ENCODE assay signal across 29 cellular contexts in the genomic region with DNA sequence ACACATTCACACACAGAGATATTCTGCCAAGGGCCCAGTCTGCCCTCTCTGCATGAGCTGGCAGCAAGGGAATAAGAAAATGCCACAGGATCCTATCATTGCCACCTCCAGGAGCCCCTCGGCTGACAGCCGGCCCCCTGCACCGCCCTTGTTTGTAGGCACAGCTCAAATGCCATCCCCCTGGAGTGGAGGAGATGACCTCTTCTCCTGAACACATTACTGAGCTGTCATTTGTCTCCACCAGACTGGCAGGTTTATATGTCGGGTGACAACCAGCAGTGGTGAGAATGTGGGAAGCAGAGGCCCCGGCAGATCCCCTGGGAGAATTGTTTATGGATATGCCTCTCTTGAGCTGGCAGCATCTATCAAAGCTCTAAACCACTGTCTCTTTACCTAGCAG.
"Had no signal": no experiment of that assay in that cellular context is flagged by ENCODE, and none has a peak within 500 bp of the region (broad histone marks: within the 10 kb centered on the region; RNA-seq: fewer than 3 reads in every experiment).

No MANE protein-coding gene starts in this region.

- H3K27me3 ChIP-seq: testis, thyroid gland, upper lobe of left lung, vagina had no signal

- H3K9me3 ChIP-seq: left ventricle myocardium inferior, pancreas, prostate gland, stomach, testis, thyroid gland, transverse colon, upper lobe of left lung, vagina had no signal

- H3K4me1 Mint-ChIP-seq: immature natural killer cell; mesothelial cell of epicardium; naive B cell; natural killer cell; neural crest cell; stimulated activated naive B cell treated with anti-CD40 and anti-IgM and Interleukin-4, amounts not matched to agents 10 μg/mL and 1 μg/mL and 100 μg/mL, for 72 hours had no signal

- H3K27me3 Mint-ChIP-seq: stimulated activated naive B cell treated with anti-CD40 and anti-IgM and Interleukin-4, amounts not matched to agents 10 μg/mL and 1 μg/mL and 100 μg/mL, for 72 hours had no signal

- DNase-seq: immature natural killer cell; kidney; left colon; left ventricle myocardium inferior; mesendoderm; naive B cell; natural killer cell; nucleus accumbens; pancreas; posterior cingulate gyrus; retina; right cardiac atrium; stimulated activated CD4-positive, alpha-beta T cell treated with anti-CD3 and anti-CD28 coated beads, Interleukin-12 subunit alpha, Interleukin-12 subunit beta, amount 100 ng/mL, for 4 hours; stimulated activated CD4-positive, alpha-beta T cell treated with anti-CD3 and anti-CD28 coated beads, Interleukin-15, amount 100 ng/mL, for 24 hours; stimulated activated CD4-positive, alpha-beta T cell treated with anti-CD3 and anti-CD28 coated beads, Interleukin-2, amount 100 ng/mL, for 24 hours; stimulated activated CD4-positive, alpha-beta T cell treated with anti-CD3 and anti-CD28 coated beads, Interleukin-4, amount 100 ng/mL, for 1 hour; stimulated activated naive B cell treated with anti-CD40 and anti-IgM and Interleukin-4, amounts not matched to agents 10 μg/mL and 1 μg/mL and 100 μg/mL, for 72 hours; stimulated activated naive CD8-positive, alpha-beta T cell treated with anti-CD3 and anti-CD28 coated beads, Interleukin-15, Interleukin-2, amounts not matched to agents 100 U/mL and 50 U/mL, for 24 hours; stomach; testis; thyroid gland; transverse colon had no signal

- H3K27ac Mint-ChIP-seq: immature natural killer cell; mesothelial cell of epicardium; naive B cell; natural killer cell; stimulated activated naive B cell treated with anti-CD40 and anti-IgM and Interleukin-4, amounts not matched to agents 10 μg/mL and 1 μg/mL and 100 μg/mL, for 72 hours had no signal

- H3K36me3 Mint-ChIP-seq: immature natural killer cell; mesothelial cell of epicardium; naive B cell; natural killer cell; stimulated activated naive B cell treated with anti-CD40 and anti-IgM and Interleukin-4, amounts not matched to agents 10 μg/mL and 1 μg/mL and 100 μg/mL, for 72 hours had no signal

- H3K9me3 Mint-ChIP-seq: immature natural killer cell; mesothelial cell of epicardium; natural killer cell; neural crest cell; stimulated activated naive B cell treated with anti-CD40 and anti-IgM and Interleukin-4, amounts not matched to agents 10 μg/mL and 1 μg/mL and 100 μg/mL, for 72 hours had no signal

- H3K4me3 Mint-ChIP-seq: immature natural killer cell; mesothelial cell of epicardium; natural killer cell; neural crest cell; stimulated activated naive B cell treated with anti-CD40 and anti-IgM and Interleukin-4, amounts not matched to agents 10 μg/mL and 1 μg/mL and 100 μg/mL, for 72 hours had no signal

- H3K4me3 ChIP-seq: left ventricle myocardium inferior, lung, pancreas, prostate gland, skin epidermis, stomach, testis, thyroid gland, transverse colon, upper lobe of left lung, vagina had no signal

- H3K4me1 ChIP-seq: left ventricle myocardium inferior, prostate gland, stomach, testis, thyroid gland, upper lobe of left lung, vagina had no signal

- H3K27ac ChIP-seq: left ventricle myocardium inferior, pancreas, prostate gland, skin epidermis, stomach, testis, thyroid gland, transverse colon, upper lobe of left lung, vagina had no signal

- H3K36me3 ChIP-seq: left ventricle myocardium inferior, pancreas, prostate gland, stomach, thyroid gland, transverse colon, upper lobe of left lung, vagina had no signal
